8 cellular contexts compared by ENCODE assay signal in the genomic region with DNA sequence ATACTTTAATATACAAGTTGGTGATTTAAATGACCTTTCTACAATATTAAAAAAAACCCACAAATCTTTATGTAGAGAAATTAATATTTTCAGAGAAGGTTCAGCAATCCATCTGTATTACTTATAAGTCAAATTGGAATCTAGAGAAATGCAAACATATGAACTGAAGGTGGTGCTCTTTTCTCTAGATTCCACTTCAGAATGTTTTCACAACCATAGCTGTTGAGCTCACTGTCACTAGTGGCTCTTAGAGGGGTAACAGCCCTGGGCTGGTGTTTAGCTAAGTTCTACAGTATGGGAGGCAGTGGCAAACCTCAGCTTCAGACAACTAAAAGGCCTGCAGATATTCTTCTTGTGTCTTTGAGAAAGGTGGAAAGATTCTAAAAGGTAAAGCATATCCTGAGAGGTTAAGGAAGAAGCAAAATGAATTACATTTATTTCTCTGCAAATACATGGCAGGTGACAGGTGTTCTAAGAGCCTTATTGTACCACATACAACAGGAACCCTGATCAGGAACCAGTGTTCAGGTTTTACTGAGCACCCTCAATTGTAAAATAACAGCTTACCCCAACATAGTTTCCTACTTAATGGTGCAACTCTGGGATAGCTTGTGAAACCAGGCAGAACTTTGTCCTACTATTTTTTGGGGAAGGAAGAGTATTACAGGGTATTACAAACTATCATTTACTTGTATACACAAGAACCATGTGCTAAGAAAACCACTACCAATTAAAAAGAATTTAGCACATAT.
A peak's percentile ranks its signal among the peaks of the same experiment; 100 is the strongest.
DNase-seq lines count a peak whose midpoint lies in the region; ATAC-seq and TF ChIP-seq lines count a peak whose summit lies in the region.

No MANE protein-coding gene starts in this region.

- peak; percentile 24 for DNase-seq in AG04449 (ENCODE audit: low read depth, low spot score)
- DNase-seq in GM12865 (ENCODE audit: low read depth): peak; percentile 65
- DNase-seq in foreskin fibroblast: peak; percentile 7 to 44
- peak; percentile 18 for DNase-seq in superior temporal gyrus (ENCODE audit: extremely low spot score)
- DNase-seq in NCI-H345 (lab: John Stamatoyannopoulos, UW): no peak
- no peak for DNase-seq in stimulated activated CD4-positive, alpha-beta T cell treated with anti-CD3 and anti-CD28 coated beads, Interleukin-2, amount 100 ng/mL, for 24 hours

- CTCF ChIA-PET in AG04449 (lab: Yijun Ruan, JAX): interaction anchor here (0.7 to 2.2 kb wide), 13 partner anchors 9 to 188 kb away, joined by 3 to 13 read pairs (median 3); no protein-coding TSS in a partner anchor

- POLR2A ChIA-PET in AG04449 (lab: Yijun Ruan, JAX): no interaction called here

- ATAC-seq in SK-N-SH treated with all-trans-retinoic acid at 6 μM for 48 hours (peak; percentile 81), GM21723 (IDR thresholded peaks at IDR 0.05; ENCODE audit: unreplicated experiment) (no peak)

- peak; percentile 21 for TF ChIP-seq CTCF in AG04449 (IDR thresholded peaks at IDR 0.05; ENCODE audit: insufficient read depth, low read length, missing control alignments)
- TF ChIP-seq CTCF in GM12865 (IDR thresholded peaks at IDR 0.05; ENCODE audit: insufficient read depth, low read depth, low read length, missing control alignments): no peak
- TF ChIP-seq CTCF in foreskin fibroblast (IDR thresholded peaks at IDR 0.05; ENCODE audit: low read depth, low read length): no peak

- no peak overlapping the region for H3K4me3 ChIP-seq in AG04449 (ENCODE audit: low read depth, low read length)
- no peak overlapping the region for H3K4me3 ChIP-seq in GM12865 (ENCODE audit: low read depth, low read length)
- no peak overlapping the region for H3K4me3 ChIP-seq in foreskin fibroblast (ENCODE audit: low read depth in 1 of 2, low read length in 2 of 2)

TF ChIP-seq in SK-N-SH treated with all-trans-retinoic acid at 6 μM for 48 hours, 23 proteins besides CTCF, POLR2A, EP300 and RAD21:
- TF ChIP-seq, protein P1, sequence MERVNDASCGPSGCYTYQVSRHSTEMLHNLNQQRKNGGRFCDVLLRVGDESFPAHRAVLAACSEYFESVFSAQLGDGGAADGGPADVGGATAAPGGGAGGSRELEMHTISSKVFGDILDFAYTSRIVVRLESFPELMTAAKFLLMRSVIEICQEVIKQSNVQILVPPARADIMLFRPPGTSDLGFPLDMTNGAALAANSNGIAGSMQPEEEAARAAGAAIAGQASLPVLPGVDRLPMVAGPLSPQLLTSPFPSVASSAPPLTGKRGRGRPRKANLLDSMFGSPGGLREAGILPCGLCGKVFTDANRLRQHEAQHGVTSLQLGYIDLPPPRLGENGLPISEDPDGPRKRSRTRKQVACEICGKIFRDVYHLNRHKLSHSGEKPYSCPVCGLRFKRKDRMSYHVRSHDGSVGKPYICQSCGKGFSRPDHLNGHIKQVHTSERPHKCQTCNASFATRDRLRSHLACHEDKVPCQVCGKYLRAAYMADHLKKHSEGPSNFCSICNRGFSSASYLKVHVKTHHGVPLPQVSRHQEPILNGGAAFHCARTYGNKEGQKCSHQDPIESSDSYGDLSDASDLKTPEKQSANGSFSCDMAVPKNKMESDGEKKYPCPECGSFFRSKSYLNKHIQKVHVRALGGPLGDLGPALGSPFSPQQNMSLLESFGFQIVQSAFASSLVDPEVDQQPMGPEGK (CRISPR knock-in tag; IDR thresholded peaks at IDR 0.05; ENCODE audit: borderline replicate concordance): no peak
- TF ChIP-seq, protein P2, sequence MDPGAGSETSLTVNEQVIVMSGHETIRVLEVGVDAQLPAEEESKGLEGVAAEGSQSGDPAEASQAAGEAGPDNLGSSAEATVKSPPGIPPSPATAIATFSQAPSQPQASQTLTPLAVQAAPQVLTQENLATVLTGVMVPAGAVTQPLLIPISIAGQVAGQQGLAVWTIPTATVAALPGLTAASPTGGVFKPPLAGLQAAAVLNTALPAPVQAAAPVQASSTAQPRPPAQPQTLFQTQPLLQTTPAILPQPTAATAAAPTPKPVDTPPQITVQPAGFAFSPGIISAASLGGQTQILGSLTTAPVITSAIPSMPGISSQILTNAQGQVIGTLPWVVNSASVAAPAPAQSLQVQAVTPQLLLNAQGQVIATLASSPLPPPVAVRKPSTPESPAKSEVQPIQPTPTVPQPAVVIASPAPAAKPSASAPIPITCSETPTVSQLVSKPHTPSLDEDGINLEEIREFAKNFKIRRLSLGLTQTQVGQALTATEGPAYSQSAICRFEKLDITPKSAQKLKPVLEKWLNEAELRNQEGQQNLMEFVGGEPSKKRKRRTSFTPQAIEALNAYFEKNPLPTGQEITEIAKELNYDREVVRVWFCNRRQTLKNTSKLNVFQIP (CRISPR knock-in tag; IDR thresholded peaks at IDR 0.05; ENCODE audit: borderline replicate concordance, low read depth): no peak
- TF ChIP-seq, protein P3, sequence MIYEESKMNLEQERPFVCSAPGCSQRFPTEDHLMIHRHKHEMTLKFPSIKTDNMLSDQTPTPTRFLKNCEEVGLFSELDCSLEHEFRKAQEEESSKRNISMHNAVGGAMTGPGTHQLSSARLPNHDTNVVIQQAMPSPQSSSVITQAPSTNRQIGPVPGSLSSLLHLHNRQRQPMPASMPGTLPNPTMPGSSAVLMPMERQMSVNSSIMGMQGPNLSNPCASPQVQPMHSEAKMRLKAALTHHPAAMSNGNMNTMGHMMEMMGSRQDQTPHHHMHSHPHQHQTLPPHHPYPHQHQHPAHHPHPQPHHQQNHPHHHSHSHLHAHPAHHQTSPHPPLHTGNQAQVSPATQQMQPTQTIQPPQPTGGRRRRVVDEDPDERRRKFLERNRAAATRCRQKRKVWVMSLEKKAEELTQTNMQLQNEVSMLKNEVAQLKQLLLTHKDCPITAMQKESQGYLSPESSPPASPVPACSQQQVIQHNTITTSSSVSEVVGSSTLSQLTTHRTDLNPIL (CRISPR knock-in tag; IDR thresholded peaks at IDR 0.05; ENCODE audit: low read depth): no peak
- TF ChIP-seq OSR1 (CRISPR knock-in tag; IDR thresholded peaks at IDR 0.05): no peak

Comparison
In these comparisons a context has a peak if more than half of its experiments do, and no peak if none do; other contexts are left out.
1. DNase-seq: peak in AG04449 (single experiment), GM12865 (single experiment), foreskin fibroblast (2 of 2) and superior temporal gyrus (single experiment); none in NCI-H345 (single experiment) and stimulated activated CD4-positive, alpha-beta T cell treated with anti-CD3 and anti-CD28 coated beads, Interleukin-2, amount 100 ng/mL, for 24 hours (0 of 2).